In the genomic region with DNA sequence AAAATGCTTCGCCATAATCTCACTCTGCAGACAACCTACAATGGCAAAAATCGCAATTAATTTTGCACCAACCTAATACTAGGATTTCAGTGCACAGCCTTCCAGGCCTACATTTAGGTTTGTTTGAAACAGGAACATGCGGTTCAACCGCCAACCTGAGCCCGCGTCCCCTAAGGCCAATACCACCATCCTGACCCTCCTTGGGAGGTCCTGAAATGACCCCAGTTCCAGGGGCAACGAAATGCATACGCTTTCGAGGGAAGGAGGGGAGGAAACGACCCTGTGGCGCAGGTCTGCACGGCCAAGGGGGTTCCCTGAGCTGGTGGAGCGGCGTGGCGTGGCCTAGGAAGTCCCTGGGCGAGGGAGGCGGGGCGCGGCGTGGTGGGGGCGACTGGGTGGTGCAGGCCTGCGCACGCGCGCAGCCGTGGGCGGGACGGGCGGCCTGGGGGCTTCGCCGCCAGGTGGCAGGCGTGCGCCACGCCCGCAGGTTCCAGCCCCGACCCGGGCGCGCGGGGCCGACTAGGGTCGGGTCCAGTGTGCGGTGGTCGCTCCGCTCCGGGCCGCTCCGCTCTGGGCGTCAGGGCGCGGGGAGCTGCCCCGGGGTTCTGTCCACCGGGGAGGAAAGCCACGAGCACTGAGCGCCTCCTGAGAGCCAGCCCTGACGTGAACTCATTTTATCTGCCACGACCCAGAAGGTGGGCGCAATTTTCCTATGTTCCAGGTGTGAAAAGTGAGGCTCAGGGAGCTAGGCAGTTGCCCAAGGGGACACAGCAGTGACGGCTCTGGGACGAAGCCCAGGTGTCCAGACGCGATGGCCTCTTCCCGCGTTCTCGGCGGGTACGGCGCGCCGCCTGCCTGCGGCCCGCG, we compare ENCODE assay signal across 8 cellular contexts.
A peak's percentile ranks its signal among the peaks of the same experiment; 100 is the strongest.
DNase-seq lines count a peak whose midpoint lies in the region; ATAC-seq and TF ChIP-seq lines count a peak whose summit lies in the region.

No MANE protein-coding gene starts in this region.

- peaks cover 9% of the 10 kb centered on the region for H3K4me1 ChIP-seq in right cardiac atrium (ENCODE audit: control insufficient read depth, insufficient read depth, low read length)

- peak overlapping the region; percentile 57 for H3K4me3 ChIP-seq in right cardiac atrium (ENCODE audit: low read length)

- 4% methylated on average over 73 of the region's 73 CpGs for WGBS in right cardiac atrium

- no peaks in the 10 kb centered on the region for H3K27me3 ChIP-seq in right cardiac atrium (ENCODE audit: control insufficient read depth, insufficient read depth)

- H3K27ac Mint-ChIP-seq in T-helper 17 cell: peak overlapping the region; percentile 83

- TF ChIP-seq CTCF in GM12873 (IDR thresholded peaks at IDR 0.05; ENCODE audit: insufficient read depth, low read depth, low read length, missing control alignments): peak; percentile 79

- H3K27me3 Mint-ChIP-seq in T-helper 17 cell: no peaks in the 10 kb centered on the region

- peak; percentile 56 for DNase-seq in NCI-H128 (lab: John Stamatoyannopoulos, UW; ENCODE audit: unreplicated experiment)
- peak; percentile 91 to 94 (median 92) for DNase-seq in T-helper 17 cell
- DNase-seq in amygdala (lab: John Stamatoyannopoulos, UW): peak in 54 of 56 donors; percentile 12 to 85 (median 62)
- peak; percentile 90 to 97 (median 96) for DNase-seq in right cardiac atrium
- peak; percentile 25 for DNase-seq in renal cortical epithelial cell (ENCODE audit: low read depth)

- intact Hi-C loops in right cardiac atrium (cut with DNase I): loop anchor here (2.0 to 5.0 kb wide), 3 partner anchors 214 to 549 kb away; partner anchors contain the start of gene ADM (in 4 of the 4)

- H3K4me3 Mint-ChIP-seq in T-helper 17 cell: peak overlapping the region; percentile 92

- peak; percentile 55 for ATAC-seq in HG02610 (IDR thresholded peaks at IDR 0.05; ENCODE audit: unreplicated experiment)
- ATAC-seq in T-helper 17 cell: peak; percentile 89
- peak; percentile 72 to 75 for ATAC-seq in right cardiac atrium
- no peak for ATAC-seq in HG03378 (IDR thresholded peaks at IDR 0.05; ENCODE audit: unreplicated experiment)

- no peaks in the 10 kb centered on the region for H3K9me3 ChIP-seq in T-helper 17 cell (ENCODE audit: control insufficient read depth, low read length, poor library complexity, severe bottlenecking)
- no peaks in the 10 kb centered on the region for H3K9me3 ChIP-seq in right cardiac atrium (ENCODE audit: control insufficient read depth, low read length)

- H3K4me1 Mint-ChIP-seq in T-helper 17 cell: peaks cover 30% of the 10 kb centered on the region

- H3K27ac ChIP-seq in right cardiac atrium (ENCODE audit: low read length): peak overlapping the region; percentile 86

- no peaks in the 10 kb centered on the region for H3K36me3 Mint-ChIP-seq in T-helper 17 cell (ENCODE audit: low read depth)

Comparison
In these comparisons a context has a peak if more than half of its experiments do, and no peak if none do; other contexts are left out.
1. DNase-seq: peak in every context shown above with its lines; median percentile 96 in right cardiac atrium; 92 in T-helper 17 cell; 62 in amygdala; 56 in NCI-H128; 25 in renal cortical epithelial cell.